Comparison of ENCODE assay signal across 25 cellular contexts in genomic region chr2:16821696-16822095, GRCh38.
DNase-seq lines count a peak whose midpoint lies in the region; ATAC-seq and TF ChIP-seq lines count a peak whose summit lies in the region.
"Had no signal": no experiment of that assay in that cellular context is flagged by ENCODE, and none has a peak within 500 bp of the region (broad histone marks: within the 10 kb centered on the region; RNA-seq: fewer than 3 reads in every experiment).

No MANE protein-coding gene starts in this region.

- no peak overlapping the region for H2BK5ac ChIP-seq in H9 (ENCODE audit: insufficient read length, low read length)

- H3K9ac ChIP-seq in H9 (ENCODE audit: extremely low read depth, insufficient read length, low read length), result no peak overlapping the region
- H3K9ac ChIP-seq: GM23248 had no signal

- no peak overlapping the region for H3K14ac ChIP-seq in H9 (ENCODE audit: insufficient read depth, low read length)

- no peak overlapping the region for H2BK120ac ChIP-seq in H9 (ENCODE audit: low read depth, low read length, poor library complexity, severe bottlenecking)

- no peak overlapping the region for H3K4ac ChIP-seq in H9 (ENCODE audit: low read depth, low read length)

- H2AFZ ChIP-seq in H9 (ENCODE audit: low read length), result no peak overlapping the region
- H2AFZ ChIP-seq: GM23248 had no signal

- H3K4me1 ChIP-seq in H9 (ENCODE audit: insufficient read depth, low read length), result no peaks in the 10 kb centered on the region
- H3K4me1 ChIP-seq: SJCRH30, tibial nerve had no signal

- no peak overlapping the region for H3T11ph ChIP-seq in H9 (ENCODE audit: low read length)

- H3K4me2 ChIP-seq in H9 (ENCODE audit: insufficient read depth, insufficient read length, low read length), result no peak overlapping the region

- no peak overlapping the region for H2BK15ac ChIP-seq in H9 (ENCODE audit: low read depth, low read length)

- H3K9me3 Mint-ChIP-seq in H9, result no peaks in the 10 kb centered on the region
- H3K9me3 Mint-ChIP-seq: activated CD8-positive, alpha-beta T cell treated with anti-CD3 and anti-CD28 coated beads for 36 hours; activated naive CD4-positive, alpha-beta T cell treated with anti-CD3 and anti-CD28 coated beads for 36 hours had no signal

- in situ Hi-C loops in Caki2 (cut with HindIII; ENCODE audit: low pct_unique_long_range_greater_than_20kb, low sequenced_read_pairs), result no loop called here

- no peak overlapping the region for H3K27ac Mint-ChIP-seq in H9
- H3K27ac Mint-ChIP-seq: activated CD8-positive, alpha-beta T cell treated with anti-CD3 and anti-CD28 coated beads for 36 hours; activated naive CD4-positive, alpha-beta T cell treated with anti-CD3 and anti-CD28 coated beads for 36 hours; IgD-negative memory B cell; natural killer cell treated with Interleukin-12 subunit alpha and Interleukin-12 subunit beta and Interleukin-15 and Interleukin-18, amount 100 ng/mL, for 72 hours had no signal

- no peak overlapping the region for H2BK20ac ChIP-seq in H9 (ENCODE audit: low read depth, low read length, poor library complexity, severe bottlenecking)

- no peaks in the 10 kb centered on the region for H3K23me2 ChIP-seq in H9 (ENCODE audit: insufficient read length, low read depth, low read length, poor library complexity, severe bottlenecking)

- H2AK5ac ChIP-seq in H9 (ENCODE audit: insufficient read length, low read length), result no peak overlapping the region

- no peak for TF ChIP-seq CTCF in H9 (conservative IDR thresholded peaks at IDR 0.05)

- H3K79me1 ChIP-seq in H9 (ENCODE audit: insufficient read depth, low read depth, low read length, poor library complexity, severe bottlenecking), result no peaks in the 10 kb centered on the region

- H3K79me2 ChIP-seq in H9 (ENCODE audit: insufficient read depth, low read length), result no peaks in the 10 kb centered on the region

- no peak overlapping the region for H4K8ac ChIP-seq in H9 (replicated peaks; ENCODE audit: insufficient read length, low read depth, low read length)

- H3K56ac ChIP-seq in H9 (ENCODE audit: insufficient read length, low read depth, low read length), result no peak overlapping the region

- H3K9me3 ChIP-seq in H9 (ENCODE audit: control insufficient read depth, low read depth, low read length), result no peaks in the 10 kb centered on the region
- H3K9me3 ChIP-seq: SJCRH30, tibial nerve had no signal

- no CpG with 5 or more reads among the region's 2 CpGs for WGBS in H9 (ENCODE audit: extremely low coverage, insufficient read length, low lambda C conversion rate)

- H3K27me3 Mint-ChIP-seq in H9 (ENCODE audit: low read depth), result peaks cover 2% of the 10 kb centered on the region; the same call in 1 of the 2 replicates
- H3K27me3 Mint-ChIP-seq: activated CD8-positive, alpha-beta T cell treated with anti-CD3 and anti-CD28 coated beads for 36 hours; IgD-negative memory B cell had no signal

- no peak overlapping the region for H2BK12ac ChIP-seq in H9 (ENCODE audit: insufficient read length, low read depth, low read length)

- ATAC-seq in SK-N-SH treated with all-trans-retinoic acid at 6 μM for 48 hours (no peak), HG02571 (IDR thresholded peaks at IDR 0.05; ENCODE audit: unreplicated experiment) (no peak), Right ventricle myocardium inferior (no peak)
- ATAC-seq: activated CD8-positive, alpha-beta T cell treated with anti-CD3 and anti-CD28 coated beads for 36 hours; foreskin keratinocyte; natural killer cell treated with Interleukin-12 subunit alpha and Interleukin-12 subunit beta and Interleukin-15 and Interleukin-18, amount 100 ng/mL, for 72 hours had no signal

- H3K4me3 Mint-ChIP-seq in H9, result no peak overlapping the region
- H3K4me3 Mint-ChIP-seq: activated CD8-positive, alpha-beta T cell treated with anti-CD3 and anti-CD28 coated beads for 36 hours; activated naive CD4-positive, alpha-beta T cell treated with anti-CD3 and anti-CD28 coated beads for 36 hours; IgD-negative memory B cell; natural killer cell treated with Interleukin-12 subunit alpha and Interleukin-12 subunit beta and Interleukin-15 and Interleukin-18, amount 100 ng/mL, for 72 hours had no signal

- H4K91ac ChIP-seq in H9 (ENCODE audit: insufficient read length, low read depth, low read length), result no peak overlapping the region

- no peak overlapping the region for H3K18ac ChIP-seq in H9 (ENCODE audit: insufficient read length, low read depth, low read length)

- no peak overlapping the region for H3K23ac ChIP-seq in H9 (ENCODE audit: insufficient read length, low read depth, low read length)

- H3K27me3 ChIP-seq in H9 (ENCODE audit: insufficient read depth, low read length), result no peaks in the 10 kb centered on the region
- H3K27me3 ChIP-seq: foreskin keratinocyte, SJCRH30, tibial nerve had no signal

- no peaks in the 10 kb centered on the region for H3K36me3 Mint-ChIP-seq in H9 (ENCODE audit: insufficient read depth in 1 of 3, low read depth in 3 of 3)
- H3K36me3 Mint-ChIP-seq: IgD-negative memory B cell; natural killer cell treated with Interleukin-12 subunit alpha and Interleukin-12 subunit beta and Interleukin-15 and Interleukin-18, amount 100 ng/mL, for 72 hours had no signal

- no peak overlapping the region for H4K5ac ChIP-seq in H9 (ENCODE audit: insufficient read length, low read depth, low read length)

- intact Hi-C loops in Right ventricle myocardium inferior (cut with DNase I), result no loop called here

- H4K20me1 ChIP-seq in H9 (ENCODE audit: control insufficient read depth, insufficient read depth, insufficient read length), result no peaks in the 10 kb centered on the region

- DNase-seq in Caki2 (ENCODE audit: low read depth), result peak; percentile 77
- DNase-seq in NCI-H146 (lab: John Stamatoyannopoulos, UW), result peak; percentile 87
- DNase-seq in kidney tubule cell (ENCODE audit: low spot score), result peak; percentile 10
- no peak for DNase-seq in H9
- DNase-seq in dedifferentiated amniotic fluid mesenchymal stem cell (ENCODE audit: extremely low spot score), result no peak
- DNase-seq in Right ventricle myocardium inferior (ENCODE audit: missing footprints), result no peak
- DNase-seq: activated CD4-positive, CD25-positive, alpha-beta regulatory T cell; activated CD8-positive, alpha-beta T cell treated with anti-CD3 and anti-CD28 coated beads for 36 hours; activated naive CD4-positive, alpha-beta T cell treated with anti-CD3 and anti-CD28 coated beads for 36 hours; activated T-cell treated with anti-CD3 and anti-CD28 coated beads, Interleukin-2, amount 50 U/mL, for 1 hour; dermis blood vessel endothelial cell; DMS79; erythroblast; GM23248; MM.1S; SJCRH30; stimulated activated CD4-positive, alpha-beta T cell treated with anti-CD3 and anti-CD28 coated beads, Interleukin-1b, Interleukin-23, amount 100 ng/mL, for 48 hours; stimulated activated naive CD4-positive, alpha-beta T cell treated with Interleukin-2 at 50 U/mL for 16 hours had no signal

- H3K27ac ChIP-seq in H9 (ENCODE audit: insufficient read length, low read depth, low read length), result no peak overlapping the region
- H3K27ac ChIP-seq: C4-2B, foreskin keratinocyte, GM23248, SJCRH30, tibial nerve had no signal

- peaks cover 2 to 3% of the 10 kb centered on the region in 2 experiments; a peak in 3 of 4 replicates for H3K4me1 Mint-ChIP-seq in H9
- H3K4me1 Mint-ChIP-seq: IgD-negative memory B cell had no signal

TF ChIP-seq in SK-N-SH treated with all-trans-retinoic acid at 6 μM for 48 hours, 23 proteins besides CTCF, POLR2A, EP300 and RAD21 (continues in another document):
- TF ChIP-seq TSHZ2 (CRISPR knock-in tag; IDR thresholded peaks at IDR 0.05) (peak; percentile 24; the same call in 1 of the 2 replicates), CSDC2 (CRISPR knock-in tag; IDR thresholded peaks at IDR 0.05) (no peak), ZFP3 (CRISPR knock-in tag; IDR thresholded peaks at IDR 0.05) (no peak), ZC3H10 (CRISPR knock-in tag; IDR thresholded peaks at IDR 0.05) (no peak), POU6F1 (CRISPR knock-in tag; IDR thresholded peaks at IDR 0.05; ENCODE audit: borderline replicate concordance, low read depth) (no peak)

Comparison
In these comparisons a context has a peak if more than half of its experiments do, and no peak if none do; other contexts are left out.
1. DNase-seq: peak in Caki2 (single experiment), NCI-H146 (single experiment) and kidney tubule cell (single experiment); none in H9 (single experiment), dedifferentiated amniotic fluid mesenchymal stem cell (single experiment) and Right ventricle myocardium inferior (single experiment).